ENCODE assay signal across 15 cellular contexts in genomic region chr1:175341631-175342429, GRCh38.
A peak's percentile ranks its signal among the peaks of the same experiment; 100 is the strongest.
DNase-seq lines count a peak whose midpoint lies in the region; ATAC-seq, FAIRE-seq and TF ChIP-seq lines count a peak whose summit lies in the region.
"Had no signal": no experiment of that assay in that cellular context is flagged by ENCODE, and none has a peak within 500 bp of the region (broad histone marks: within the 10 kb centered on the region; RNA-seq: fewer than 3 reads in every experiment).

No MANE protein-coding gene starts in this region.

- in situ Hi-C loops in K562 (cut with MboI) (no loop called here), HepG2 (cut with HindIII; ENCODE audit: extremely low pct_ligation_motif_present, low pct_unique_long_range_greater_than_20kb) (no loop called here)

- CTCF ChIA-PET in K562 (lab: Yijun Ruan, JAX; ENCODE audit: low intra/inter-chr PET ratio) = no interaction called here
- CTCF ChIA-PET in HepG2 (lab: Yijun Ruan, JAX; ENCODE audit: low intra/inter-chr PET ratio, low total read pairs) = no interaction called here

- H3K9ac ChIP-seq in K562 (ENCODE audit: insufficient read depth in 1 of 2, low read depth in 2 of 2, low read length in 2 of 2) (no peak overlapping the region), HepG2 (ENCODE audit: insufficient read depth, low read depth, low read length) (no peak overlapping the region), trophoblast cell (ENCODE audit: low read length) (no peak overlapping the region)

- no peak for TF ChIP-seq CTCF in K562 (IDR thresholded peaks at IDR 0.05 in 2 of 3, conservative IDR thresholded peaks at IDR 0.05 in 1 of 3; ENCODE audit: insufficient read depth in 2 of 3, low read depth in 1 of 3, low read length in 3 of 3)
- no peak for TF ChIP-seq CTCF in HepG2 (CRISPR knock-in tag; IDR thresholded peaks at IDR 0.05)

- H3K27me3 ChIP-seq in K562 (ENCODE audit: control insufficient read depth in 2 of 2, insufficient read depth in 2 of 2, low read length in 2 of 2) = peaks cover 10 to 38% of the 10 kb centered on the region in 2 experiments
- H3K27me3 ChIP-seq in HepG2 (ENCODE audit: control insufficient read depth in 1 of 2, insufficient read depth in 2 of 2, low read length in 2 of 2) = peaks cover 0 to 10% of the 10 kb centered on the region in 2 experiments; a peak in 1 of 5 replicates
- no peaks in the 10 kb centered on the region for H3K27me3 ChIP-seq in trophoblast cell (ENCODE audit: insufficient read depth, low read length)
- H3K27me3 ChIP-seq: BE2C had no signal

- no peak overlapping the region for H3K18ac ChIP-seq in trophoblast cell (ENCODE audit: low read length)

- H3K79me2 ChIP-seq in K562 (ENCODE audit: control insufficient read depth, insufficient read depth, low read length) = no peaks in the 10 kb centered on the region
- H3K79me2 ChIP-seq in HepG2 (ENCODE audit: insufficient read depth, low read length) = no peaks in the 10 kb centered on the region
- H3K79me2 ChIP-seq in trophoblast cell (ENCODE audit: control insufficient read depth, insufficient read depth, low read length, poor library complexity) = no peaks in the 10 kb centered on the region

- H2AK5ac ChIP-seq in trophoblast cell (ENCODE audit: low read length) = no peak overlapping the region

- H3K9me3 ChIP-seq in K562 (replicated peaks; ENCODE audit: control insufficient read depth, insufficient read depth, low read depth, low read length) = no peaks in the 10 kb centered on the region
- H3K9me3 ChIP-seq in HepG2 (ENCODE audit: low read length) = no peaks in the 10 kb centered on the region
- peaks cover 3% of the 10 kb centered on the region for H3K9me3 ChIP-seq in trophoblast cell (ENCODE audit: insufficient read depth, low read depth, low read length)
- H3K9me3 ChIP-seq: A549, BE2C had no signal

- BruUV-seq in K562 (replicated peaks; lab: Mats Ljungman, UMichigan) (no TSS peak), HepG2 (replicated peaks; lab: Mats Ljungman, UMichigan) (no TSS peak)

- no peaks in the 10 kb centered on the region for H3K9me1 ChIP-seq in K562 (ENCODE audit: control insufficient read depth, insufficient read depth, low read length)

- H3K14ac ChIP-seq in trophoblast cell (ENCODE audit: low read length) = no peak overlapping the region

- H3K4me2 ChIP-seq in K562 (ENCODE audit: insufficient read depth, low read length) = no peak overlapping the region
- no peak overlapping the region for H3K4me2 ChIP-seq in HepG2 (ENCODE audit: low read depth, low read length)
- no peak overlapping the region for H3K4me2 ChIP-seq in trophoblast cell (ENCODE audit: low read length)
- H3K4me2 ChIP-seq: A549 had no signal

- no peak overlapping the region for H2AFZ ChIP-seq in K562 (ENCODE audit: low read depth, low read length)
- H2AFZ ChIP-seq in HepG2 (ENCODE audit: low read length) = no peak overlapping the region
- H2AFZ ChIP-seq in trophoblast cell (ENCODE audit: insufficient read depth, low read length, poor library complexity) = no peak overlapping the region

- no peaks in the 10 kb centered on the region for H3K4me1 ChIP-seq in K562 (replicated peaks in 1 of 2; ENCODE audit: control insufficient read depth in 2 of 2, insufficient read depth in 2 of 2, low read length in 2 of 2)
- H3K4me1 ChIP-seq in HepG2 (ENCODE audit: insufficient read depth, low read length) = no peaks in the 10 kb centered on the region
- peaks cover 21 to 23% of the 10 kb centered on the region in 2 experiments for H3K4me1 ChIP-seq in trophoblast cell (ENCODE audit: control insufficient read depth in 1 of 2, insufficient read depth in 2 of 2, low read length in 2 of 2)
- H3K4me1 ChIP-seq: A549, BE2C had no signal

- peak overlapping the region; percentile 4 for H2BK12ac ChIP-seq in trophoblast cell (ENCODE audit: low read length)

- no peak overlapping the region for H2BK120ac ChIP-seq in trophoblast cell (ENCODE audit: insufficient read depth, low read length, poor library complexity)

- H3K36me3 ChIP-seq in K562 (ENCODE audit: control insufficient read depth, insufficient read depth, low read length) (no peaks in the 10 kb centered on the region), HepG2 (replicated peaks in 1 of 2; ENCODE audit: control insufficient read depth in 1 of 2, insufficient read depth in 2 of 2, low read length in 2 of 2) (no peaks in the 10 kb centered on the region), trophoblast cell (ENCODE audit: control insufficient read depth in 1 of 2, insufficient read depth in 2 of 2, low read length in 2 of 2) (no peaks in the 10 kb centered on the region)
- H3K36me3 ChIP-seq: BE2C had no signal

- H3K23ac ChIP-seq in trophoblast cell (ENCODE audit: low read length) = no peak overlapping the region

- POLR2A ChIA-PET in K562 (lab: Yijun Ruan, JAX) (interaction anchor here (0.6 to 1.9 kb wide), 6 partner anchors 10 to 192 kb away, joined by 3 to 4 read pairs (median 3); no protein-coding TSS in a partner anchor), HepG2 (lab: Yijun Ruan, JAX) (no interaction called here)

- H3K27ac ChIP-seq in K562 (ENCODE audit: extremely low read depth, low read depth, low read length) = no peak overlapping the region
- no peak overlapping the region for H3K27ac ChIP-seq in HepG2 (ENCODE audit: extremely low read length, insufficient read depth, low read length)
- peak overlapping the region; percentile 18 for H3K27ac ChIP-seq in trophoblast cell (ENCODE audit: low read depth, low read length)
- H3K27ac ChIP-seq: A549, C4-2B had no signal

- no peak overlapping the region for H3K4me3 ChIP-seq in K562
- no peak overlapping the region for H3K4me3 ChIP-seq in HepG2 (replicated peaks in 1 of 3; ENCODE audit: insufficient read depth in 1 of 3, low read depth in 2 of 3, low read length in 3 of 3)
- H3K4me3 ChIP-seq in trophoblast cell (ENCODE audit: low read depth, low read length) = no peak overlapping the region
- H3K4me3 ChIP-seq: A549 had no signal

- intact Hi-C loops in K562 (cut with micrococcal nuclease) = no loop called here
- intact Hi-C loops in HepG2 (cut with micrococcal nuclease; ENCODE audit: unreplicated experiment) = no loop called here

- no peak overlapping the region for H4K12ac ChIP-seq in trophoblast cell (ENCODE audit: low read depth, low read length)

- TF ChIP-seq EP300 in K562 (IDR thresholded peaks at IDR 0.05; ENCODE audit: low read length) (no peak), HepG2 (IDR thresholded peaks at IDR 0.05; ENCODE audit: low read depth in 2 of 2, low read length in 2 of 2) (no peak), HepG2 (CRISPR knock-in tag; IDR thresholded peaks at IDR 0.05; ENCODE audit: borderline replicate concordance) (no peak)

- no peak for FAIRE-seq in K562 (lab: Jason Lieb, UNC)
- no peak for FAIRE-seq in HepG2 (lab: Jason Lieb, UNC)
- FAIRE-seq: A549, GM12891 had no signal

- ATAC-seq in K562 (no peak; the same call in 2 of the 3 replicates), HepG2 (no peak), HG03469 (IDR thresholded peaks at IDR 0.05; ENCODE audit: unreplicated experiment) (no peak)
- ATAC-seq: A549 had no signal

- TF ChIP-seq RAD21 in K562 (CRISPR knock-in tag; conservative IDR thresholded peaks at IDR 0.05 in 1 of 2, IDR thresholded peaks at IDR 0.05 in 1 of 2) (no peak), HepG2 (CRISPR knock-in tag; IDR thresholded peaks at IDR 0.05) (no peak)

- whole genome bisulfite sequencing in K562 (ENCODE audit: insufficient coverage, low coverage, missing lambda C conversion rate) = 2% methylated on average over 8 of the region's 8 CpGs
- WGBS in HepG2 (ENCODE audit: low lambda C conversion rate) = 7% methylated on average over 8 of the region's 8 CpGs
- WGBS in trophoblast cell (ENCODE audit: extremely low coverage, insufficient coverage, insufficient read length) = no CpG with 5 or more reads among the region's 8 CpGs

- TF ChIP-seq POLR2A in K562 (conservative IDR thresholded peaks at IDR 0.05) = no peak
- no peak for TF ChIP-seq POLR2A in HepG2 (IDR thresholded peaks at IDR 0.05; ENCODE audit: insufficient read depth in 1 of 2, low read depth in 2 of 2, low read length in 2 of 2)

- peak overlapping the region; percentile 25 for H4K8ac ChIP-seq in trophoblast cell (ENCODE audit: low read depth, low read length)

- peak overlapping the region; percentile 31 for H4K91ac ChIP-seq in trophoblast cell (ENCODE audit: low read depth, low read length)

- H3K4ac ChIP-seq in trophoblast cell (ENCODE audit: low read depth, low read length) = no peak overlapping the region

- DNase-seq in OCI-M1 (lab: John Stamatoyannopoulos, UW) (peak; percentile 82), K562 (ENCODE audit: extremely low read depth in 1 of 4, low spot score in 3 of 4) (no peak), HepG2 (ENCODE audit: low spot score) (no peak), trophoblast cell (peak in 1 of 2 donors; percentile 22), HK-2 (ENCODE audit: unreplicated experiment) (no peak), anterior cingulate cortex (lab: John Stamatoyannopoulos, UW) (no peak)
- DNase-seq: BE2C; CD4-positive, alpha-beta memory T cell; DMS79; HCEC 1CT; IMR-90 had no signal

- peaks cover 9% of the 10 kb centered on the region for H3K79me1 ChIP-seq in trophoblast cell (ENCODE audit: low read length)

- H4K20me1 ChIP-seq in K562 (replicated peaks; ENCODE audit: control insufficient read depth, insufficient read depth, low read length) (no peaks in the 10 kb centered on the region; the same call in 1 of the 2 replicates), HepG2 (ENCODE audit: insufficient read depth, low read length) (no peaks in the 10 kb centered on the region)

- H2BK5ac ChIP-seq in trophoblast cell (ENCODE audit: low read depth, low read length, poor library complexity) = no peak overlapping the region

TF ChIP-seq in K562, 482 proteins besides CTCF, POLR2A, EP300 and RAD21:
- no peak for TF ChIP-seq ZC3H8 (IDR thresholded peaks at IDR 0.05)
- TF ChIP-seq CEBPG (CRISPR knock-in tag; IDR thresholded peaks at IDR 0.05) = no peak
- 0 out of 4 replicates have a peak, but pooled peaks of 1 of the 2 experiments have one; percentile 18 for TF ChIP-seq CEBPG (tag; conservative IDR thresholded peaks at IDR 0.05 in 1 of 2, IDR thresholded peaks at IDR 0.05 in 1 of 2)
- TF ChIP-seq ESRRB (CRISPR knock-in tag; IDR thresholded peaks at IDR 0.05; ENCODE audit: borderline replicate concordance) = no peak
- TF ChIP-seq ADNP (tag; IDR thresholded peaks at IDR 0.05) = no peak
- TF ChIP-seq CEBPB (tag; IDR thresholded peaks at IDR 0.05) = peak; percentile 64; the same call in 1 of the 2 replicates

TF ChIP-seq in HepG2, 621 proteins besides CTCF, POLR2A, EP300 and RAD21 (continues in another document):
- TF ChIP-seq ZNF576 (CRISPR knock-in tag; IDR thresholded peaks at IDR 0.05) (no peak), ETV6 (CRISPR knock-in tag; conservative IDR thresholded peaks at IDR 0.05) (no peak), CEBPB (IDR thresholded peaks at IDR 0.05; ENCODE audit: borderline replicate concordance, low read depth, low read length) (0 out of 2 replicates have a peak, but pooled peaks have one; percentile 14), NKX3-1 (CRISPR knock-in tag; IDR thresholded peaks at IDR 0.05) (no peak)
